In the genomic region with DNA sequence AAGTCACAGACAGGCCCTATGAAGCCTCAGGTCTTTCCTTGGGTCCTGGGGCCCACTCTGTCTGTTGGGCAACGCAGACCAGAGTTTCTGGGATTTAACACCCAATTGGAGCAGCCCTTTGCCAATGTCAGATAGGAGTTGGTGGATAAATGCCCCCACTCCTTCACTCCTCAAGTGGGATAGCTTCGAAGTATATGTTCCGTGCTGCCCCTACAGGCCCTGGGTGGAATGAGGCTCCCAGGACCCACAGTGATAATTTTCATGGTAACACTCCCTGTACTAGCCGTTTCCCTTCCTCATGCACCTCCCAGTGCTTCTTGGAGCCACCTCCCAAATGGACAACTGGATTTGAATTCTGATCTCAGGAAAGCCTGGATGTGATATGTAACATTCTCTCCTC, we compare ENCODE assay signal across 14 cellular contexts.
DNase-seq lines count a peak whose midpoint lies in the region; ATAC-seq and TF ChIP-seq lines count a peak whose summit lies in the region.
"Had no signal": no experiment of that assay in that cellular context is flagged by ENCODE, and none has a peak within 500 bp of the region (broad histone marks: within the 10 kb centered on the region; RNA-seq: fewer than 3 reads in every experiment).

No MANE protein-coding gene starts in this region.

- no peaks in the 10 kb centered on the region for H3K9me3 ChIP-seq in HAP-1
- no peaks in the 10 kb centered on the region for H3K9me3 ChIP-seq in psoas muscle
- H3K9me3 ChIP-seq: SJCRH30 had no signal

- WGBS in psoas muscle, 3 donors: 70 to 81% (median 72%) methylated on average over 4 of the region's 4 CpGs

- ATAC-seq in activated CD8-positive, alpha-beta memory T cell treated with anti-CD3 and anti-CD28 coated beads, Interleukin-2, amount 10 ng/mL, durations not matched to agents 7 days and 5 days: no peak
- no peak for ATAC-seq in psoas muscle
- ATAC-seq: CD8-positive, alpha-beta T cell; left ventricle myocardium superior had no signal

- TF ChIP-seq CTCF in C4-2B (conservative IDR thresholded peaks at IDR 0.05) (peak; percentile 53), fibroblast of villous mesenchyme (IDR thresholded peaks at IDR 0.05; ENCODE audit: insufficient read depth, low read depth, low read length) (peak; percentile 22), CD14-positive monocyte (IDR thresholded peaks at IDR 0.05) (no peak), psoas muscle (IDR thresholded peaks at IDR 0.05) (no peak)

- H3K4me3 ChIP-seq in H7 (ENCODE audit: insufficient read depth, low read depth, low read length) (no peak overlapping the region), fibroblast of villous mesenchyme (ENCODE audit: low read depth, low read length) (no peak overlapping the region), HAP-1 (no peak overlapping the region), psoas muscle (no peak overlapping the region)
- H3K4me3 ChIP-seq: SJCRH30, smooth muscle cell had no signal

- H3K27me3 Mint-ChIP-seq in activated CD8-positive, alpha-beta memory T cell treated with anti-CD3 and anti-CD28 coated beads, Interleukin-2, amount 10 ng/mL, durations not matched to agents 7 days and 5 days: no peaks in the 10 kb centered on the region
- peaks cover 3 to 10% (median 3%) of the 10 kb centered on the region in 3 donors for H3K27me3 Mint-ChIP-seq in CD14-positive monocyte (ENCODE audit: low read depth in 3 of 3)

- H3K4me1 ChIP-seq in HAP-1 (no peaks in the 10 kb centered on the region), psoas muscle (no peaks in the 10 kb centered on the region)
- H3K4me1 ChIP-seq: SJCRH30 had no signal

- DNase-seq in H7 (peak; percentile 62), RPMI7951 (ENCODE audit: low read depth) (peak; percentile 36), fibroblast of villous mesenchyme (ENCODE audit: low read depth) (no peak), CD14-positive monocyte (ENCODE audit: low spot score) (no peak), HAP-1 (ENCODE audit: low spot score in 2 of 2) (no peak), psoas muscle (no peak)
- DNase-seq in activated CD8-positive, alpha-beta memory T cell treated with anti-CD3 and anti-CD28 coated beads, Interleukin-2, amount 10 ng/mL, durations not matched to agents 7 days and 5 days: no peak
- DNase-seq: amniotic stem cell; CD8-positive, alpha-beta T cell; left ventricle myocardium superior; NCI-H2171 treated with DMSO at 0.1 percent for 48 hours had no signal

- H3K36me3 Mint-ChIP-seq in activated CD8-positive, alpha-beta memory T cell treated with anti-CD3 and anti-CD28 coated beads, Interleukin-2, amount 10 ng/mL, durations not matched to agents 7 days and 5 days: no peaks in the 10 kb centered on the region
- no peaks in the 10 kb centered on the region for H3K36me3 Mint-ChIP-seq in CD14-positive monocyte
- H3K36me3 Mint-ChIP-seq: CD8-positive, alpha-beta T cell had no signal

- no peak overlapping the region for H3K27ac Mint-ChIP-seq in activated CD8-positive, alpha-beta memory T cell treated with anti-CD3 and anti-CD28 coated beads, Interleukin-2, amount 10 ng/mL, durations not matched to agents 7 days and 5 days
- H3K27ac Mint-ChIP-seq in CD14-positive monocyte: no peak overlapping the region
- H3K27ac Mint-ChIP-seq: CD8-positive, alpha-beta T cell had no signal

- CTCF ChIA-PET in activated CD8-positive, alpha-beta memory T cell treated with anti-CD3 and anti-CD28 coated beads, Interleukin-2, amount 10 ng/mL, durations not matched to agents 7 days and 5 days (lab: Charles Lee): no interaction called here

- peaks cover 6% of the 10 kb centered on the region for H3K27me3 ChIP-seq in H7 (ENCODE audit: control insufficient read depth, insufficient read depth, low read length)
- H3K27me3 ChIP-seq in HAP-1 (ENCODE audit: low read depth): no peaks in the 10 kb centered on the region
- H3K27me3 ChIP-seq in psoas muscle (ENCODE audit: insufficient read depth in 3 of 3, low read length in 2 of 3): peaks cover 0 to 4% (median 1%) of the 10 kb centered on the region in 3 donors
- H3K27me3 ChIP-seq: SJCRH30 had no signal

- no peak overlapping the region for H3K27ac ChIP-seq in C4-2B
- no peak overlapping the region for H3K27ac ChIP-seq in psoas muscle
- H3K27ac ChIP-seq: SJCRH30 had no signal

- intact Hi-C loops in CD14-positive monocyte (cut with micrococcal nuclease): no loop called here
- intact Hi-C loops in psoas muscle (cut with DNase I): loop anchor here in 1 of 2 donors (10.0 kb wide), 1 partner anchor 104 kb away; no protein-coding TSS in a partner anchor

- H3K4me3 Mint-ChIP-seq in activated CD8-positive, alpha-beta memory T cell treated with anti-CD3 and anti-CD28 coated beads, Interleukin-2, amount 10 ng/mL, durations not matched to agents 7 days and 5 days: no peak overlapping the region
- H3K4me3 Mint-ChIP-seq in CD14-positive monocyte: no peak overlapping the region
- H3K4me3 Mint-ChIP-seq: CD8-positive, alpha-beta T cell had no signal

- in situ Hi-C loops in HAP-1 (cut with MboI; ENCODE audit: low sequenced_read_pairs): no loop called here

- H3K9me3 Mint-ChIP-seq in activated CD8-positive, alpha-beta memory T cell treated with anti-CD3 and anti-CD28 coated beads, Interleukin-2, amount 10 ng/mL, durations not matched to agents 7 days and 5 days (ENCODE audit: low read depth): peaks cover 4% of the 10 kb centered on the region
- peaks cover 0 to 2% (median 0%) of the 10 kb centered on the region in 7 donors for H3K9me3 Mint-ChIP-seq in CD14-positive monocyte
- H3K9me3 Mint-ChIP-seq: CD8-positive, alpha-beta T cell had no signal

- H3K4me1 Mint-ChIP-seq in activated CD8-positive, alpha-beta memory T cell treated with anti-CD3 and anti-CD28 coated beads, Interleukin-2, amount 10 ng/mL, durations not matched to agents 7 days and 5 days: no peaks in the 10 kb centered on the region
- H3K4me1 Mint-ChIP-seq in CD14-positive monocyte: no peaks in the 10 kb centered on the region

- H3K36me3 ChIP-seq in H7 (replicated peaks; ENCODE audit: control insufficient read depth, insufficient read depth, low read length): no peaks in the 10 kb centered on the region
- H3K36me3 ChIP-seq in HAP-1 (replicated peaks): no peaks in the 10 kb centered on the region
- H3K36me3 ChIP-seq in psoas muscle (ENCODE audit: insufficient read depth in 1 of 2, low read depth in 1 of 2): no peaks in the 10 kb centered on the region
- H3K36me3 ChIP-seq: SJCRH30 had no signal

Comparison
In these comparisons a context has a peak if more than half of its experiments do, and no peak if none do; other contexts are left out.
1. CTCF ChIP-seq: peak in C4-2B (single experiment) and fibroblast of villous mesenchyme (single experiment); none in CD14-positive monocyte (single experiment) and psoas muscle (single experiment).
2. DNase-seq: peak in H7 (single experiment) and RPMI7951 (single experiment); none in fibroblast of villous mesenchyme (single experiment), activated CD8-positive, alpha-beta memory T cell treated with anti-CD3 and anti-CD28 coated beads, Interleukin-2, amount 10 ng/mL, durations not matched to agents 7 days and 5 days (single experiment), CD14-positive monocyte (single experiment), HAP-1 (0 of 2) and psoas muscle (0 of 2).